ENCODE assay signal across 18 cellular contexts in genomic region chr12:131591136-131591535, GRCh38.
DNase-seq lines count a peak whose midpoint lies in the region; ATAC-seq, FAIRE-seq and TF ChIP-seq lines count a peak whose summit lies in the region.
"Had no signal": no experiment of that assay in that cellular context is flagged by ENCODE, and none has a peak within 500 bp of the region (broad histone marks: within the 10 kb centered on the region; RNA-seq: fewer than 3 reads in every experiment).

No MANE protein-coding gene starts in this region.

- H3K18ac ChIP-seq in H1 (ENCODE audit: extremely low read depth, low read length), result no peak overlapping the region

- FAIRE-seq in HepG2 (lab: Jason Lieb, UNC) (no peak), H1 (lab: Jason Lieb, UNC) (no peak)
- FAIRE-seq: GM12892, GM18507 had no signal

- H3K9ac ChIP-seq in HepG2 (ENCODE audit: insufficient read depth, low read depth, low read length) (no peak overlapping the region), H1 (replicated peaks in 1 of 4; ENCODE audit: extremely low read depth in 1 of 4, low read depth in 3 of 4, low read length in 3 of 4) (no peak overlapping the region), GM23248 (no peak overlapping the region)
- H3K9ac ChIP-seq: BLaER1 had no signal

- H2BK20ac ChIP-seq in H1 (ENCODE audit: low read length), result no peak overlapping the region; the same call in 1 of the 2 replicates

- no peak overlapping the region for H3K56ac ChIP-seq in H1 (replicated peaks; ENCODE audit: insufficient read length, low read depth, low read length)

- H3K27ac ChIP-seq in HepG2 (ENCODE audit: extremely low read length, insufficient read depth, low read length) (no peak overlapping the region), right lobe of liver (no peak overlapping the region), VCaP (no peak overlapping the region), H1 (ENCODE audit: low read depth, low read length) (no peak overlapping the region), GM23248 (no peak overlapping the region), body of pancreas (no peak overlapping the region)
- H3K27ac ChIP-seq: BLaER1 had no signal

- no peaks in the 10 kb centered on the region for H3K79me2 ChIP-seq in HepG2 (ENCODE audit: insufficient read depth, low read length)
- H3K79me2 ChIP-seq in H1 (ENCODE audit: control insufficient read depth in 1 of 2, insufficient read depth in 2 of 2, low read length in 2 of 2), result no peaks in the 10 kb centered on the region
- no peaks in the 10 kb centered on the region for H3K79me2 ChIP-seq in GM23248 (ENCODE audit: insufficient read depth)

- no peak overlapping the region for H4K8ac ChIP-seq in H1 (ENCODE audit: extremely low read depth, insufficient read depth, low read length)

- CTCF ChIA-PET in HepG2 (lab: Yijun Ruan, JAX; ENCODE audit: low intra/inter-chr PET ratio, low total read pairs), result no interaction called here
- CTCF ChIA-PET in H1 (lab: Charles Lee; ENCODE audit: partially characterized antibody), result interaction anchor here (0.8 to 2.0 kb wide), 5 partner anchors 13 to 459 kb away, joined by 3 to 7 read pairs (median 4); no protein-coding TSS in a partner anchor

- BruUV-seq in HepG2 (replicated peaks; lab: Mats Ljungman, UMichigan), result no TSS peak

- TF ChIP-seq POLR2A in HepG2 (IDR thresholded peaks at IDR 0.05; ENCODE audit: insufficient read depth in 1 of 2, low read depth in 2 of 2, low read length in 2 of 2), result no peak
- no peak for TF ChIP-seq POLR2A in right lobe of liver (IDR thresholded peaks at IDR 0.05)
- no peak for TF ChIP-seq POLR2A in H1 (IDR thresholded peaks at IDR 0.05; ENCODE audit: control extremely low read depth in 1 of 2, low read depth in 2 of 2, low read length in 2 of 2)
- no peak for TF ChIP-seq POLR2A in body of pancreas (IDR thresholded peaks at IDR 0.05)

- no peaks in the 10 kb centered on the region for H3K9me2 ChIP-seq in GM23248 (ENCODE audit: insufficient read depth)

- H3K4me1 ChIP-seq in HepG2 (ENCODE audit: insufficient read depth, low read length), result no peaks in the 10 kb centered on the region
- no peaks in the 10 kb centered on the region for H3K4me1 ChIP-seq in right lobe of liver
- H3K4me1 ChIP-seq in H1 (replicated peaks in 1 of 4; ENCODE audit: control insufficient read depth in 3 of 4, insufficient read depth in 4 of 4, low read length in 3 of 4), result peaks cover 0 to 6% (median 4%) of the 10 kb centered on the region in 4 experiments; a peak in 5 of 7 replicates
- no peaks in the 10 kb centered on the region for H3K4me1 ChIP-seq in GM23248 (ENCODE audit: insufficient read depth)
- H3K4me1 ChIP-seq in body of pancreas, result no peaks in the 10 kb centered on the region

- H4K20me1 ChIP-seq in HepG2 (ENCODE audit: insufficient read depth, low read length) (no peaks in the 10 kb centered on the region), H1 (replicated peaks in 1 of 2; ENCODE audit: control insufficient read depth in 1 of 2, insufficient read depth in 2 of 2, low read length in 2 of 2) (no peaks in the 10 kb centered on the region), GM23248 (ENCODE audit: insufficient read depth) (no peaks in the 10 kb centered on the region)
- H4K20me1 ChIP-seq: BLaER1 had no signal

- no peak overlapping the region for H3K4ac ChIP-seq in H1 (replicated peaks; ENCODE audit: insufficient read length, low read depth, low read length)

- no peak for TF ChIP-seq RAD21 in HepG2 (CRISPR knock-in tag; IDR thresholded peaks at IDR 0.05)
- TF ChIP-seq RAD21 in H1 (IDR thresholded peaks at IDR 0.05 in 1 of 2, conservative IDR thresholded peaks at IDR 0.05 in 1 of 2; ENCODE audit: low read depth in 2 of 2, low read length in 2 of 2), result no peak

- no peak overlapping the region for H2BK15ac ChIP-seq in H1 (ENCODE audit: low read length)

- H2BK120ac ChIP-seq in H1 (replicated peaks; ENCODE audit: low read depth, low read length), result no peak overlapping the region

- 0 out of 2 replicates have a peak, but pooled peaks have one; percentile 16 for TF ChIP-seq CTCF in HepG2 (CRISPR knock-in tag; IDR thresholded peaks at IDR 0.05)
- TF ChIP-seq CTCF in right lobe of liver (IDR thresholded peaks at IDR 0.05), result no peak
- TF ChIP-seq CTCF in VCaP (conservative IDR thresholded peaks at IDR 0.05), result 0 out of 2 replicates have a peak, but pooled peaks have one; percentile 11
- no peak for TF ChIP-seq CTCF in H1 (IDR thresholded peaks at IDR 0.05; ENCODE audit: control extremely low read depth in 1 of 3, insufficient read depth in 1 of 3, low read depth in 1 of 3, low read length in 3 of 3)
- TF ChIP-seq CTCF in body of pancreas (IDR thresholded peaks at IDR 0.05), result no peak

- in situ Hi-C loops in HepG2 (cut with HindIII; ENCODE audit: extremely low pct_ligation_motif_present, low pct_unique_long_range_greater_than_20kb), result no loop called here
- in situ Hi-C loops in GM23248 (cut with MboI), result no loop called here

- H3K79me1 ChIP-seq in H1 (ENCODE audit: low read depth, low read length), result no peaks in the 10 kb centered on the region

- TF ChIP-seq EP300 in HepG2 (IDR thresholded peaks at IDR 0.05; ENCODE audit: low read depth in 2 of 2, low read length in 2 of 2), result no peak
- no peak for TF ChIP-seq EP300 in HepG2 (CRISPR knock-in tag; IDR thresholded peaks at IDR 0.05; ENCODE audit: borderline replicate concordance)
- TF ChIP-seq EP300 in H1 (IDR thresholded peaks at IDR 0.05; ENCODE audit: borderline replicate concordance in 1 of 2, low read depth in 2 of 2, low read length in 2 of 2), result no peak

- peak overlapping the region; percentile 31; the same call in 1 of the 2 replicates for H2BK12ac ChIP-seq in H1 (ENCODE audit: low read depth, low read length)

- peaks cover 3% of the 10 kb centered on the region; the same call in 1 of the 2 replicates for H3K23me2 ChIP-seq in H1 (ENCODE audit: low read depth, low read length)

- H3K4me2 ChIP-seq in HepG2 (ENCODE audit: low read depth, low read length), result no peak overlapping the region
- no peak overlapping the region for H3K4me2 ChIP-seq in H1 (ENCODE audit: insufficient read depth in 1 of 2, low read depth in 2 of 2, low read length in 2 of 2)
- H3K4me2 ChIP-seq in GM23248 (ENCODE audit: unreplicated experiment), result no peak overlapping the region
- H3K4me2 ChIP-seq: BLaER1 had no signal

- H2BK5ac ChIP-seq in H1 (ENCODE audit: low read depth, low read length), result no peak overlapping the region

- H4K5ac ChIP-seq in H1 (ENCODE audit: insufficient read length, low read depth, low read length), result no peak overlapping the region

- H2AFZ ChIP-seq in HepG2 (ENCODE audit: low read length) (no peak overlapping the region), H1 (ENCODE audit: low read length) (no peak overlapping the region), GM23248 (no peak overlapping the region)

- POLR2A ChIA-PET in HepG2 (lab: Yijun Ruan, JAX) (no interaction called here), H1 (lab: Charles Lee; ENCODE audit: partially characterized antibody) (no interaction called here)

- H3K9me3 ChIP-seq in HepG2 (ENCODE audit: low read length) (no peaks in the 10 kb centered on the region), right lobe of liver (no peaks in the 10 kb centered on the region), H1 (ENCODE audit: insufficient read depth in 2 of 2, low read depth in 1 of 2, low read length in 1 of 2) (no peaks in the 10 kb centered on the region), GM23248 (ENCODE audit: low read depth) (no peaks in the 10 kb centered on the region), body of pancreas (no peaks in the 10 kb centered on the region)

- intact Hi-C loops in HepG2 (cut with micrococcal nuclease; ENCODE audit: unreplicated experiment), result no loop called here
- intact Hi-C loops in right lobe of liver (cut with DNase I), result no loop called here
- intact Hi-C loops in body of pancreas (cut with DNase I), result no loop called here

- H3F3A ChIP-seq in GM23248 (ENCODE audit: insufficient read depth), result no peaks in the 10 kb centered on the region

- no peak for DNase-seq in HepG2 (ENCODE audit: low spot score)
- DNase-seq in right lobe of liver, result no peak
- no peak for DNase-seq in H1 (ENCODE audit: low read depth in 1 of 2, low spot score in 2 of 2)
- no peak for DNase-seq in GM23248
- no peak for DNase-seq in NAMALWA (ENCODE audit: low spot score)
- DNase-seq in body of pancreas, result no peak
- DNase-seq: 8988T; CD4-positive, alpha-beta memory T cell; DMS153; DMS79; GDM1; GOT3; HCEC 1CT had no signal

- no peaks in the 10 kb centered on the region for H3K36me3 ChIP-seq in HepG2 (replicated peaks in 1 of 2; ENCODE audit: control insufficient read depth in 1 of 2, insufficient read depth in 2 of 2, low read length in 2 of 2)
- no peaks in the 10 kb centered on the region for H3K36me3 ChIP-seq in right lobe of liver
- no peaks in the 10 kb centered on the region for H3K36me3 ChIP-seq in H1 (ENCODE audit: control insufficient read depth in 2 of 4, insufficient read depth in 4 of 4, low read length in 3 of 4)
- no peaks in the 10 kb centered on the region for H3K36me3 ChIP-seq in GM23248 (ENCODE audit: low read depth)
- H3K36me3 ChIP-seq in body of pancreas (replicated peaks in 1 of 2; ENCODE audit: insufficient read depth in 1 of 2, low read depth in 2 of 2), result no peaks in the 10 kb centered on the region
- H3K36me3 ChIP-seq: BLaER1 had no signal

- H3K27me3 ChIP-seq in HepG2 (ENCODE audit: control insufficient read depth in 1 of 2, insufficient read depth in 2 of 2, low read length in 2 of 2), result peaks cover 3 to 10% of the 10 kb centered on the region in 2 experiments; a peak in 4 of 5 replicates
- no peaks in the 10 kb centered on the region for H3K27me3 ChIP-seq in right lobe of liver
- no peaks in the 10 kb centered on the region for H3K27me3 ChIP-seq in H1 (replicated peaks in 1 of 4; ENCODE audit: control insufficient read depth in 3 of 4, extremely low read depth in 1 of 4, insufficient read depth in 3 of 4, low read length in 3 of 4)
- H3K27me3 ChIP-seq in GM23248 (replicated peaks; ENCODE audit: insufficient read depth), result no peaks in the 10 kb centered on the region
- H3K27me3 ChIP-seq in body of pancreas, result no peaks in the 10 kb centered on the region
- H3K27me3 ChIP-seq: BLaER1 had no signal

- no peak overlapping the region for H4K91ac ChIP-seq in H1 (replicated peaks; ENCODE audit: insufficient read length, low read length)

- H3K14ac ChIP-seq in H1 (ENCODE audit: insufficient read length), result no peak overlapping the region

- no peak overlapping the region for H3K4me3 ChIP-seq in HepG2 (replicated peaks in 1 of 3; ENCODE audit: insufficient read depth in 1 of 3, low read depth in 2 of 3, low read length in 3 of 3)
- H3K4me3 ChIP-seq in right lobe of liver, result no peak overlapping the region
- no peak overlapping the region for H3K4me3 ChIP-seq in H1 (ENCODE audit: extremely low read depth in 1 of 4, insufficient read depth in 2 of 4, low read depth in 3 of 4, low read length in 4 of 4)
- H3K4me3 ChIP-seq in GM23248, result no peak overlapping the region
- no peak overlapping the region for H3K4me3 ChIP-seq in body of pancreas
- H3K4me3 ChIP-seq: BLaER1 had no signal

- no peak overlapping the region for H3K23ac ChIP-seq in H1 (ENCODE audit: insufficient read length)

- H2AK5ac ChIP-seq in H1 (ENCODE audit: low read depth, low read length), result no peak overlapping the region

- WGBS in HepG2 (ENCODE audit: low lambda C conversion rate), result 18% methylated on average over 7 of the region's 7 CpGs
- WGBS in right lobe of liver (ENCODE audit: insufficient coverage, low coverage, low lambda C conversion rate, missing lambda C conversion rate), result 68% methylated on average over 5 of the region's 7 CpGs
- WGBS in H1 (ENCODE audit: extremely low coverage in 1 of 2, insufficient coverage in 1 of 2, insufficient read length in 1 of 2, insufficient replicate concordance in 2 of 2, low coverage in 1 of 2, low lambda C conversion rate in 2 of 2, missing lambda C conversion rate in 1 of 2), 2 experiments, result 86% methylated on average over 7 of the region's 7 CpGs; no CpG with 5 or more reads in 1 of the 2 experiments
- WGBS in GM23248 (ENCODE audit: low coverage in 1 of 2, low lambda C conversion rate in 2 of 2, missing lambda C conversion rate in 2 of 2), 2 experiments, result 62 to 65% methylated on average over 6 to 7 of the region's 7 CpGs
- 70 to 76% methylated on average over 7 of the region's 7 CpGs for WGBS in body of pancreas, 2 donors

- ATAC-seq in HepG2 (no peak), right lobe of liver (no peak), HG03175 (IDR thresholded peaks at IDR 0.05; ENCODE audit: unreplicated experiment) (no peak), body of pancreas (no peak)

Comparison
In these comparisons a context has a peak if more than half of its experiments do, and no peak if none do; other contexts are left out.
1. CTCF ChIP-seq: peak in HepG2 (single experiment) and VCaP (single experiment); none in right lobe of liver (0 of 4), H1 (0 of 3) and body of pancreas (0 of 7).
2. Of the 41 proteins assayed by ChIP-seq in both HepG2 and H1: peak only in HepG2: CTCF; only in H1: none; in both: none; in neither: 40.